8 cellular contexts compared by ENCODE assay signal in the genomic region with DNA sequence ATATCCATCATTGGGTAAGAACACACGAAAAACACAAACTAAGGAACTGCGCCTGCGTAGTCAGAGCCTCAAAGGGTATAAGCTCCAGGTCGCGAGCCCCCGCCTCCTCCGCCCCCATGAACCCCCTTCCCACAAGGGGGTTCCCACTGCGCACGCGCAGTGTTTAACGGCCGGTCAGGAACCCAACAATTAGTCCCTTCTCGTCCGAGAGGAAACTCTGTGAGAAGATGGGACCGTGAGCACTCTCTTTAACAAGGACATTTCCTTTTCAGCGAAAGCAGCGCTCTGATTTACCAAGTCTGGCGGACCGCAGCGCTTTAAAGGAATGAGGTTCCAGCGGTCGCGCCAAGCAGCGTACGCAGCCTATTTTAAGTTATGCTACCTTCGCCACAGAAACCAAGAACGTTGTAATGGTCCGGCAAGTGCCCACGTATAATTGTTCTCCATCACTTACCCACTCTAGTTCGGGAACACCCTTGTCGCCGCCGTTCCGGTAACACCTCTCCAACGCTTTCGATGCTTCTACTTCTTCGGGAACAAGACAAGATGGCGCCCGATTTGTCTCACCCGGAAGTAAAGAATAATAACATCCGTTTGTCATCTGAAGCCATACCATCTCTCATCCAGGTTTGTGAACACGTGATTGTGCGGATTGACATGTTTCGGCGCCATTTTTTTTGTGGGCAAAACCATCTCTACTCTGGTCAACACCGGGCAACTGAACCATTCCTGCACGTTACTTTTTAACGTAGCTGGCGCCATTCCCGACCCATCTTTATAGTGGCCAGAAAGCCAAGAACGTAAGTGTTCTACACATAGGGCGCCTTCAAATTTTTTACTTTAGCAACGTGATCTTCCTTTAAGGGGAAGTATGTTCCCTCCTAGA. TPM values are rescaled to one million over a fixed set of nuclear protein-coding genes. Genes with fewer than 3 reads are reported as not detected.
DNase-seq lines count a peak whose midpoint lies in the region; ATAC-seq and TF ChIP-seq lines count a peak whose summit lies in the region.

A gene with protein sequence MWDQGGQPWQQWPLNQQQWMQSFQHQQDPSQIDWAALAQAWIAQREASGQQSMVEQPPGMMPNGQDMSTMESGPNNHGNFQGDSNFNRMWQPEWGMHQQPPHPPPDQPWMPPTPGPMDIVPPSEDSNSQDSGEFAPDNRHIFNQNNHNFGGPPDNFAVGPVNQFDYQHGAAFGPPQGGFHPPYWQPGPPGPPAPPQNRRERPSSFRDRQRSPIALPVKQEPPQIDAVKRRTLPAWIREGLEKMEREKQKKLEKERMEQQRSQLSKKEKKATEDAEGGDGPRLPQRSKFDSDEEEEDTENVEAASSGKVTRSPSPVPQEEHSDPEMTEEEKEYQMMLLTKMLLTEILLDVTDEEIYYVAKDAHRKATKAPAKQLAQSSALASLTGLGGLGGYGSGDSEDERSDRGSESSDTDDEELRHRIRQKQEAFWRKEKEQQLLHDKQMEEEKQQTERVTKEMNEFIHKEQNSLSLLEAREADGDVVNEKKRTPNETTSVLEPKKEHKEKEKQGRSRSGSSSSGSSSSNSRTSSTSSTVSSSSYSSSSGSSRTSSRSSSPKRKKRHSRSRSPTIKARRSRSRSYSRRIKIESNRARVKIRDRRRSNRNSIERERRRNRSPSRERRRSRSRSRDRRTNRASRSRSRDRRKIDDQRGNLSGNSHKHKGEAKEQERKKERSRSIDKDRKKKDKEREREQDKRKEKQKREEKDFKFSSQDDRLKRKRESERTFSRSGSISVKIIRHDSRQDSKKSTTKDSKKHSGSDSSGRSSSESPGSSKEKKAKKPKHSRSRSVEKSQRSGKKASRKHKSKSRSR (minus strand): TSS at position 548 of the 886 bp plus-strand sequence. CDS start 10,649 bp downstream, outside the sequence.

- DNase-seq in AG10803 (ENCODE audit: low read depth) (peak; percentile 99), NCI-H460 (ENCODE audit: extremely low read depth, low read depth) (peak; percentile 96), cerebellar nuclear complex (lab: John Stamatoyannopoulos, UW) (peak; percentile 71 to 94), islet precursor cell (peak; percentile 97)
- DNase-seq in activated CD4-positive, CD25-positive, alpha-beta regulatory T cell treated with anti-CD3 and anti-CD28 coated beads, Interleukin-2, amount 50 U/mL, for 72 hours, result peak; percentile 81
- DNase-seq in stimulated activated CD4-positive, alpha-beta T cell treated with anti-CD3 and anti-CD28 coated beads, Interleukin-12 subunit alpha, Interleukin-12 subunit beta, amount 100 ng/mL, for 48 hours (ENCODE audit: low read depth in 2 of 3, low spot score in 1 of 3), result peak; percentile 79 to 84 (median 79)

- TF ChIP-seq CTCF in AG10803 (conservative IDR thresholded peaks at IDR 0.05; ENCODE audit: low read length), result no peak

- ATAC-seq in GM19043 (IDR thresholded peaks at IDR 0.05; ENCODE audit: low read depth, unreplicated experiment) (peak; percentile 86), HG03378 (IDR thresholded peaks at IDR 0.05; ENCODE audit: unreplicated experiment) (peak; percentile 95)

- H3K4me3 ChIP-seq in AG10803 (ENCODE audit: low read length), result peak within 1 kb of the TSS; percentile 94

RNA-seq across cellular contexts. Expression of the gene that starts here (rescaled TPM):
- 57.4 and 86.5 TPM in 2 replicates for total RNA-seq in NCI-H460 (2014; rRNA removed; shearing (Covaris generic))
- polyA plus RNA-seq in NCI-H460 (2014; cell fraction: nucleus; rRNA removed), result 220 and 242 TPM in 2 replicates

Comparison
In these comparisons a context has a peak if more than half of its experiments do, and no peak if none do; other contexts are left out.
1. Peak in every context shown above with its lines: DNase-seq, ATAC-seq and H3K4me3 ChIP-seq.